In the genomic region with DNA sequence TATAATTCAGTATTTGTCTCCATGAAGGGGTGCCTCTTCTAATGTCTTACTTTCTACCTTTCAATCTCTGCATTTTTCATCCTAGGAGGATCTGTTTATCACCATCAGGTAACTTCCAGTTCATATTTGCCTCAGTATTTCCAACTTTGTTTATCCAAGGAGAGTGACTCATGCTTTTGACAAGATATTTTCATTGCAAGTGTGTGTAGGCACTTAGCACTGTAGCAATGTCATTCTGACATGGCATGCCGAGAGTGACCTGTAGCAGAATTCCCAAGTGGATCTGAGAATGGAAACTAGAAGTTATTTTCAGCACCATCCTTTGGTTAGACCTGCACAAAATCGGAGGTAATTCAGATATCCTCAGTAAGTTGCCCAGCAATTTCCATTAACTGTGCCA, we compare ENCODE assay signal across 19 cellular contexts.
DNase-seq lines count a peak whose midpoint lies in the region; ATAC-seq and TF ChIP-seq lines count a peak whose summit lies in the region.
"Had no signal": no experiment of that assay in that cellular context is flagged by ENCODE, and none has a peak within 500 bp of the region (broad histone marks: within the 10 kb centered on the region; RNA-seq: fewer than 3 reads in every experiment).

No MANE protein-coding gene starts in this region.

- H3K27me3 ChIP-seq in IMR-90 (ENCODE audit: control insufficient read depth, insufficient read depth, low read length) (no peaks in the 10 kb centered on the region), mammary epithelial cell (ENCODE audit: insufficient read depth, low read length) (no peaks in the 10 kb centered on the region), GM23338 (ENCODE audit: insufficient read depth) (no peaks in the 10 kb centered on the region)
- H3K27me3 ChIP-seq: BLaER1, tibial nerve had no signal

- dilution Hi-C loops in IMR-90 (cut with HindIII; ENCODE audit: low sequenced_read_pairs, unreplicated experiment) (no loop called here), mammary epithelial cell (cut with HindIII; ENCODE audit: low sequenced_read_pairs) (no loop called here)

- no peaks in the 10 kb centered on the region for H3K79me2 ChIP-seq in mammary epithelial cell (ENCODE audit: insufficient read depth, low read length)
- H3K79me2 ChIP-seq in GM23338 (replicated peaks; ENCODE audit: insufficient read depth) = no peaks in the 10 kb centered on the region

- peak overlapping the region; percentile 38; the same call in 1 of the 2 replicates for H3K4ac ChIP-seq in IMR-90 (ENCODE audit: low read depth, low read length)

- POLR2A ChIA-PET in IMR-90 (lab: Charles Lee; ENCODE audit: unreplicated experiment) = no interaction called here
- POLR2A ChIA-PET in activated CD4-positive, alpha-beta T cell treated with anti-CD3 and anti-CD28 coated beads, Interleukin-2, amount 10 ng/mL, durations not matched to agents 7 days and 5 days (lab: Charles Lee) = no interaction called here

- peak overlapping the region; percentile 73; the same call in 1 of the 2 replicates for H2BK20ac ChIP-seq in IMR-90 (ENCODE audit: low read depth, low read length)

- no peaks in the 10 kb centered on the region for H3K9me3 ChIP-seq in IMR-90 (ENCODE audit: control insufficient read depth, insufficient read depth, low read length)
- no peaks in the 10 kb centered on the region for H3K9me3 ChIP-seq in mammary epithelial cell (replicated peaks; ENCODE audit: insufficient read depth, low read length)
- H3K9me3 ChIP-seq: BLaER1, tibial nerve had no signal

- no CpG with 5 or more reads among the region's 2 CpGs for WGBS in IMR-90 (ENCODE audit: extremely low coverage in 2 of 2, insufficient read length in 1 of 2), 2 experiments
- WGBS in mammary epithelial cell (ENCODE audit: low coverage, missing lambda C conversion rate) = 63% methylated on average over 2 of the region's 2 CpGs

- 0 out of 2 replicates have a peak, but pooled peaks have one; percentile 23 for ATAC-seq in IMR-90 (ENCODE audit: low read depth)
- no peak for ATAC-seq in GM23338
- ATAC-seq: natural killer cell treated with Interleukin-12 subunit alpha and Interleukin-12 subunit beta and Interleukin-15 and Interleukin-18, amount 100 ng/mL, for 72 hours; T-helper 17 cell had no signal

- no peak overlapping the region for H2AK9ac ChIP-seq in IMR-90 (replicated peaks; ENCODE audit: low read depth, low read length, poor library complexity)

- 0 out of 2 replicates have a peak, but pooled peaks cover 3% of the 10 kb centered on the region for H3K9me1 ChIP-seq in IMR-90 (ENCODE audit: insufficient read depth, low read length)

- no peaks in the 10 kb centered on the region for H3K27me3 Mint-ChIP-seq in activated CD4-positive, alpha-beta T cell treated with anti-CD3 and anti-CD28 coated beads, Interleukin-2, amount 10 ng/mL, durations not matched to agents 7 days and 5 days
- H3K27me3 Mint-ChIP-seq in mesothelial cell of epicardium (ENCODE audit: low read depth) = peaks cover 6% of the 10 kb centered on the region
- H3K27me3 Mint-ChIP-seq in GM23338 (ENCODE audit: insufficient read depth, low read depth, poor library complexity) = no peaks in the 10 kb centered on the region
- H3K27me3 Mint-ChIP-seq: T-helper 17 cell had no signal

- H4K20me1 ChIP-seq in IMR-90 (ENCODE audit: insufficient read depth, low read length) = no peaks in the 10 kb centered on the region
- no peaks in the 10 kb centered on the region for H4K20me1 ChIP-seq in mammary epithelial cell (ENCODE audit: insufficient read depth, low read length)
- no peaks in the 10 kb centered on the region for H4K20me1 ChIP-seq in GM23338 (replicated peaks; ENCODE audit: insufficient read depth)
- H4K20me1 ChIP-seq: BLaER1 had no signal

- no peak overlapping the region for H3K9ac ChIP-seq in IMR-90 (ENCODE audit: low read depth, low read length)
- no peak overlapping the region for H3K9ac ChIP-seq in mammary epithelial cell (ENCODE audit: insufficient read depth, low read length)
- H3K9ac ChIP-seq: BLaER1 had no signal

- in situ Hi-C loops in IMR-90 (cut with MboI; ENCODE audit: low sequenced_read_pairs) (no loop called here), mammary epithelial cell (cut with MboI; ENCODE audit: low sequenced_read_pairs in 2 of 2) (no loop called here)

- H2AFZ ChIP-seq in IMR-90 (replicated peaks; ENCODE audit: low read length, poor library complexity) (no peak overlapping the region), mammary epithelial cell (ENCODE audit: low read depth, low read length) (no peak overlapping the region), GM23338 (no peak overlapping the region)

- 0 out of 2 replicates have a peak overlapping the region, but pooled peaks have one; percentile 51 for H4K91ac ChIP-seq in IMR-90 (ENCODE audit: insufficient read depth, low read depth, low read length)

- peak overlapping the region; percentile 69; the same call in 1 of the 2 replicates for H3K14ac ChIP-seq in IMR-90 (replicated peaks; ENCODE audit: low read depth, low read length)

- no peak for TF ChIP-seq RAD21 in IMR-90 (IDR thresholded peaks at IDR 0.05; ENCODE audit: low read length)

- no peak overlapping the region; the same call in 1 of the 2 replicates for H4K5ac ChIP-seq in IMR-90 (ENCODE audit: low read depth, low read length)

- H2BK15ac ChIP-seq in IMR-90 (ENCODE audit: low read depth, low read length) = peak overlapping the region; percentile 15; the same call in 1 of the 3 replicates

- H3K4me1 Mint-ChIP-seq in activated CD4-positive, alpha-beta T cell treated with anti-CD3 and anti-CD28 coated beads, Interleukin-2, amount 10 ng/mL, durations not matched to agents 7 days and 5 days = no peaks in the 10 kb centered on the region
- H3K4me1 Mint-ChIP-seq in mesothelial cell of epicardium (peaks cover 14% of the 10 kb centered on the region), GM23338 (peaks cover 14% of the 10 kb centered on the region)
- H3K4me1 Mint-ChIP-seq: T-helper 17 cell had no signal

- peak overlapping the region; percentile 88 for H2BK5ac ChIP-seq in IMR-90 (ENCODE audit: low read depth, low read length, poor library complexity, severe bottlenecking)

- H2BK120ac ChIP-seq in IMR-90 (ENCODE audit: low read depth, low read length) = peak overlapping the region; percentile 45; the same call in 1 of the 2 replicates

- H3K36me3 Mint-ChIP-seq in activated CD4-positive, alpha-beta T cell treated with anti-CD3 and anti-CD28 coated beads, Interleukin-2, amount 10 ng/mL, durations not matched to agents 7 days and 5 days (ENCODE audit: low read depth) = no peaks in the 10 kb centered on the region
- H3K36me3 Mint-ChIP-seq in mesothelial cell of epicardium (no peaks in the 10 kb centered on the region), GM23338 (ENCODE audit: low read depth) (no peaks in the 10 kb centered on the region)
- H3K36me3 Mint-ChIP-seq: natural killer cell treated with Interleukin-12 subunit alpha and Interleukin-12 subunit beta and Interleukin-15 and Interleukin-18, amount 100 ng/mL, for 72 hours had no signal

- no peak overlapping the region for H3K27ac Mint-ChIP-seq in activated CD4-positive, alpha-beta T cell treated with anti-CD3 and anti-CD28 coated beads, Interleukin-2, amount 10 ng/mL, durations not matched to agents 7 days and 5 days
- no peak overlapping the region for H3K27ac Mint-ChIP-seq in mesothelial cell of epicardium
- no peak overlapping the region for H3K27ac Mint-ChIP-seq in GM23338
- H3K27ac Mint-ChIP-seq: natural killer cell treated with Interleukin-12 subunit alpha and Interleukin-12 subunit beta and Interleukin-15 and Interleukin-18, amount 100 ng/mL, for 72 hours; T-helper 17 cell had no signal

- TF ChIP-seq CTCF in IMR-90 (conservative IDR thresholded peaks at IDR 0.05; ENCODE audit: low read depth, low read length) = no peak
- TF ChIP-seq CTCF in mammary epithelial cell (conservative IDR thresholded peaks at IDR 0.05 in 1 of 2, IDR thresholded peaks at IDR 0.05 in 1 of 2; ENCODE audit: extremely low read depth in 1 of 2, insufficient read depth in 1 of 2, low read depth in 1 of 2, low read length in 2 of 2) = no peak
- no peak for TF ChIP-seq CTCF in mesothelial cell of epicardium (IDR thresholded peaks at IDR 0.05; ENCODE audit: unreplicated experiment)
- no peak for TF ChIP-seq CTCF in GM23338 (conservative IDR thresholded peaks at IDR 0.05; ENCODE audit: low read depth in 2 of 2)

- TF ChIP-seq POLR2A in IMR-90 (IDR thresholded peaks at IDR 0.05; ENCODE audit: low read depth, low read length) = no peak

- H3K4me3 Mint-ChIP-seq in activated CD4-positive, alpha-beta T cell treated with anti-CD3 and anti-CD28 coated beads, Interleukin-2, amount 10 ng/mL, durations not matched to agents 7 days and 5 days = no peak overlapping the region
- H3K4me3 Mint-ChIP-seq in mesothelial cell of epicardium = no peak overlapping the region
- H3K4me3 Mint-ChIP-seq in GM23338 = no peak overlapping the region
- H3K4me3 Mint-ChIP-seq: natural killer cell treated with Interleukin-12 subunit alpha and Interleukin-12 subunit beta and Interleukin-15 and Interleukin-18, amount 100 ng/mL, for 72 hours; T-helper 17 cell had no signal

- no peaks in the 10 kb centered on the region for H3K9me2 ChIP-seq in GM23338 (ENCODE audit: insufficient read depth)

- H3K79me1 ChIP-seq in IMR-90 (ENCODE audit: low read depth in 1 of 2, low read length in 2 of 2) = peaks cover 0 to 14% of the 10 kb centered on the region in 2 experiments; a peak in 2 of 4 replicates

- CTCF ChIA-PET in IMR-90 (lab: Yijun Ruan, JAX) (no interaction called here), mammary epithelial cell (lab: Charles Lee; ENCODE audit: low non-redundant PET) (no interaction called here)
- CTCF ChIA-PET in activated CD4-positive, alpha-beta T cell treated with anti-CD3 and anti-CD28 coated beads, Interleukin-2, amount 10 ng/mL, durations not matched to agents 7 days and 5 days (lab: Charles Lee) = no interaction called here

- no peak overlapping the region for H3K4me3 ChIP-seq in IMR-90 (ENCODE audit: insufficient read depth, low read depth, low read length)
- no peak overlapping the region for H3K4me3 ChIP-seq in mammary epithelial cell (replicated peaks in 1 of 3; ENCODE audit: insufficient read depth in 1 of 3, low read depth in 2 of 3, low read length in 3 of 3)
- H3K4me3 ChIP-seq in GM23338 = no peak overlapping the region
- H3K4me3 ChIP-seq: BLaER1, tibial nerve had no signal

- H3F3A ChIP-seq in GM23338 (replicated peaks; ENCODE audit: low read depth) = no peaks in the 10 kb centered on the region

- H3K23ac ChIP-seq in IMR-90 (ENCODE audit: low read depth, low read length) = peak overlapping the region; percentile 1; the same call in 1 of the 2 replicates

- BruUV-seq in IMR-90 (replicated peaks; lab: Mats Ljungman, UMichigan) = no TSS peak
- BruUV-seq in mammary epithelial cell (replicated peaks; lab: Mats Ljungman, UMichigan) = no TSS peak

- H3K4me1 ChIP-seq in IMR-90 (ENCODE audit: control insufficient read depth, insufficient read depth, low read length) = peaks cover 8% of the 10 kb centered on the region; the same call in 1 of the 2 replicates
- peaks cover 20% of the 10 kb centered on the region for H3K4me1 ChIP-seq in mammary epithelial cell (ENCODE audit: insufficient read depth, low read length)
- H3K4me1 ChIP-seq in GM23338 (ENCODE audit: insufficient read depth) = no peaks in the 10 kb centered on the region; the same call in 1 of the 2 replicates
- H3K4me1 ChIP-seq: tibial nerve had no signal

- peak overlapping the region; percentile 50; the same call in 1 of the 2 replicates for H3K4me2 ChIP-seq in IMR-90 (ENCODE audit: low read depth, low read length)
- peak overlapping the region; percentile 33 for H3K4me2 ChIP-seq in mammary epithelial cell (ENCODE audit: insufficient read depth, low read depth, low read length)
- no peak overlapping the region for H3K4me2 ChIP-seq in GM23338
- H3K4me2 ChIP-seq: BLaER1 had no signal

- H3K18ac ChIP-seq in IMR-90 (ENCODE audit: low read depth, low read length) = peak overlapping the region; percentile 2; the same call in 1 of the 2 replicates

- peak overlapping the region in 1 of 2 experiments; percentile 57; a peak in 1 of 4 replicates for H4K8ac ChIP-seq in IMR-90 (ENCODE audit: low read depth in 2 of 2, low read length in 2 of 2)

- peak; percentile 69 for DNase-seq in DMS53 (lab: John Stamatoyannopoulos, UW)
- DNase-seq in IMR-90 = peak; percentile 76
- peak; percentile 76 for DNase-seq in mammary epithelial cell
- peak; percentile 36 for DNase-seq in kidney tubule cell (ENCODE audit: low spot score)
- no peak for DNase-seq in activated CD4-positive, alpha-beta T cell treated with anti-CD3 and anti-CD28 coated beads, Interleukin-2, amount 10 ng/mL, durations not matched to agents 7 days and 5 days
- DNase-seq in mesothelial cell of epicardium (ENCODE audit: low spot score in 2 of 2, unreplicated experiment in 2 of 2) = no peak
- no peak for DNase-seq in GM23338 (ENCODE audit: low spot score)
- no peak for DNase-seq in RPMI8226
- DNase-seq: effector CD4-positive, alpha-beta T cell; glutamatergic neuron; KG1; NCI-H146; NCI-H510A; retina; stimulated activated CD4-positive, alpha-beta T cell treated with anti-CD3 and anti-CD28 coated beads, Interleukin-2, amount 100 ng/mL, for 24 hours; T-helper 17 cell had no signal

- H3K36me3 ChIP-seq in IMR-90 (ENCODE audit: control insufficient read depth, insufficient read depth, low read length) (no peaks in the 10 kb centered on the region), mammary epithelial cell (ENCODE audit: insufficient read depth, low read length) (no peaks in the 10 kb centered on the region), GM23338 (ENCODE audit: insufficient read depth) (0 out of 2 replicates have a peak, but pooled peaks cover 2% of the 10 kb centered on the region)
- H3K36me3 ChIP-seq: BLaER1, tibial nerve had no signal

- no peak overlapping the region for H3K27ac ChIP-seq in IMR-90 (ENCODE audit: insufficient read depth, low read length)
- peak overlapping the region; percentile 0 for H3K27ac ChIP-seq in mammary epithelial cell (ENCODE audit: insufficient read depth, low read depth, low read length)
- no peak overlapping the region for H3K27ac ChIP-seq in GM23338 (ENCODE audit: low read depth)
- H3K27ac ChIP-seq: BLaER1, tibial nerve had no signal

- no peak overlapping the region; the same call in 1 of the 2 replicates for H3K56ac ChIP-seq in IMR-90 (ENCODE audit: extremely low read depth, insufficient read depth, low read length)

- H2AK5ac ChIP-seq in IMR-90 (ENCODE audit: low read depth, low read length) = no peak overlapping the region; the same call in 1 of the 2 replicates

- H3K9me3 Mint-ChIP-seq in activated CD4-positive, alpha-beta T cell treated with anti-CD3 and anti-CD28 coated beads, Interleukin-2, amount 10 ng/mL, durations not matched to agents 7 days and 5 days = no peaks in the 10 kb centered on the region
- peaks cover 7% of the 10 kb centered on the region for H3K9me3 Mint-ChIP-seq in mesothelial cell of epicardium
- H3K9me3 Mint-ChIP-seq in GM23338 = no peaks in the 10 kb centered on the region

- intact Hi-C loops in IMR-90 (cut with micrococcal nuclease) (no loop called here), mammary epithelial cell (cut with micrococcal nuclease) (no loop called here)

Comparison
In these comparisons a context has a peak if more than half of its experiments do, and no peak if none do; other contexts are left out.
1. DNase-seq: peak in DMS53 (single experiment), IMR-90 (single experiment), mammary epithelial cell (single experiment) and kidney tubule cell (single experiment); none in activated CD4-positive, alpha-beta T cell treated with anti-CD3 and anti-CD28 coated beads, Interleukin-2, amount 10 ng/mL, durations not matched to agents 7 days and 5 days (single experiment), mesothelial cell of epicardium (0 of 2), GM23338 (single experiment) and RPMI8226 (single experiment).